ENCODE assay signal across 10 cellular contexts in the genomic region with DNA sequence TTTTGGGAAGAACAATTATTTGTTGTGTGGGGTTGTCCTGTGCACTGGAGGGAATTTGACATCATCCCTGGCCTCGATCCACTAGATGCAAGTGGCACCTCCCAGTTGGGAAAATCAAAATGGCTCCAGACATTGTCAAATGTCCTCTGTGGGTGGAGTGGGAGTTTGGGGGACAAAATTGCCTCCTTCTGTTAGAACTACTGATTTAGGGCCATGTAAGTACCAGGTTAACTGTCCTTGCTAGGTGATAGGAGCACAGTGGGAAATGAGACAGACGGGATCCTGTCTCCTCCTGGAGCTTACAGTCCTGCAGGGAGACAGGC. TPM values are rescaled to one million over a fixed set of nuclear protein-coding genes. Genes with fewer than 3 reads are reported as not detected.
DNase-seq lines count a peak whose midpoint lies in the region; ATAC-seq and TF ChIP-seq lines count a peak whose summit lies in the region.
"Had no signal": no experiment of that assay in that cellular context is flagged by ENCODE, and none has a peak within 500 bp of the region (broad histone marks: within the 10 kb centered on the region; RNA-seq: fewer than 3 reads in every experiment).

No MANE protein-coding gene starts in this region.

- H3K4me1 Mint-ChIP-seq in activated CD4-positive, alpha-beta memory T cell treated with anti-CD3 and anti-CD28 coated beads, Interleukin-2, amount 10 ng/mL, durations not matched to agents 7 days and 5 days, result peaks cover 15% of the 10 kb centered on the region

- CTCF ChIA-PET in activated CD4-positive, alpha-beta memory T cell treated with anti-CD3 and anti-CD28 coated beads, Interleukin-2, amount 10 ng/mL, durations not matched to agents 7 days and 5 days (lab: Charles Lee), result interaction anchor here (0.7 kb wide), 1 partner anchor 43 kb away, joined by 4 read pairs; no protein-coding TSS in a partner anchor

- no peak for DNase-seq in right cardiac atrium
- no peak for DNase-seq in Right ventricle myocardium superior
- no peak for DNase-seq in activated CD4-positive, alpha-beta memory T cell treated with anti-CD3 and anti-CD28 coated beads, Interleukin-2, amount 10 ng/mL, durations not matched to agents 7 days and 5 days
- no peak for DNase-seq in transverse colon
- DNase-seq in H4 (ENCODE audit: low spot score), result no peak
- no peak for DNase-seq in inferior parietal cortex (ENCODE audit: extremely low spot score)

- in situ Hi-C loops in transverse colon (cut with MboI; ENCODE audit: low pct_ligation_motif_present in 1 of 4, low pct_unique_long_range_greater_than_20kb in 1 of 4, low sequenced_read_pairs in 3 of 4), result loop anchor here in 2 of 4 donors (5.0 to 25.0 kb wide), 2 partner anchors 53 to 177 kb away; partner anchors contain the start of gene EPOP (in 1 of the 2)

- POLR2A ChIA-PET in activated CD4-positive, alpha-beta memory T cell treated with anti-CD3 and anti-CD28 coated beads, Interleukin-2, amount 10 ng/mL, durations not matched to agents 7 days and 5 days (lab: Charles Lee), result no interaction called here

- no peaks in the 10 kb centered on the region for H3K36me3 Mint-ChIP-seq in activated CD4-positive, alpha-beta memory T cell treated with anti-CD3 and anti-CD28 coated beads, Interleukin-2, amount 10 ng/mL, durations not matched to agents 7 days and 5 days (ENCODE audit: low read depth)

- H3K4me1 ChIP-seq in right cardiac atrium (ENCODE audit: control insufficient read depth, insufficient read depth, low read length), result peaks cover 3% of the 10 kb centered on the region
- H3K4me1 ChIP-seq in transverse colon, result peaks cover 2 to 7% (median 4%) of the 10 kb centered on the region in 4 donors
- H3K4me1 ChIP-seq: parathyroid adenoma had no signal

- H3K27ac Mint-ChIP-seq in activated CD4-positive, alpha-beta memory T cell treated with anti-CD3 and anti-CD28 coated beads, Interleukin-2, amount 10 ng/mL, durations not matched to agents 7 days and 5 days, result peak overlapping the region; percentile 68

- TF ChIP-seq POLR2A in transverse colon (IDR thresholded peaks at IDR 0.05), result no peak

- ATAC-seq in right cardiac atrium (no peak), Right ventricle myocardium superior (ENCODE audit: poor library complexity) (no peak), GM18498 (IDR thresholded peaks at IDR 0.05; ENCODE audit: unreplicated experiment) (no peak)

- H3K27ac ChIP-seq in right cardiac atrium (ENCODE audit: low read length) (peak overlapping the region; percentile 78), layer of hippocampus (ENCODE audit: low read depth, low read length) (peak overlapping the region; percentile 65), transverse colon (peak overlapping the region in 3 of 4 donors; percentile 19 to 71 (median 36))
- H3K27ac ChIP-seq: parathyroid adenoma had no signal

- TF ChIP-seq EP300 in transverse colon (IDR thresholded peaks at IDR 0.05; ENCODE audit: low read depth), result no peak

- no peaks in the 10 kb centered on the region for H3K27me3 ChIP-seq in right cardiac atrium (ENCODE audit: control insufficient read depth, insufficient read depth)
- H3K27me3 ChIP-seq in layer of hippocampus (ENCODE audit: control insufficient read depth, insufficient read depth, low read length), result no peaks in the 10 kb centered on the region
- no peaks in the 10 kb centered on the region for H3K27me3 ChIP-seq in transverse colon

- intact Hi-C loops in right cardiac atrium (cut with DNase I), result loop anchor here in 1 of 4 donors (5.0 kb wide), 1 partner anchor 63 kb away; no protein-coding TSS in a partner anchor
- intact Hi-C loops in Right ventricle myocardium superior (cut with DNase I), result no loop called here
- intact Hi-C loops in transverse colon (cut with DNase I; ENCODE audit: low total_unique reads), result loop anchor here (5.0 kb wide), 2 partner anchors 43 to 58 kb away; partner anchors contain the start of gene ARHGAP23

- WGBS in right cardiac atrium, result 48% methylated on average over 2 of the region's 2 CpGs
- WGBS in transverse colon (ENCODE audit: low coverage in 1 of 2), 2 donors, result 41% methylated on average over 2 of the region's 2 CpGs; no CpG with 5 or more reads in 1 of the 2 donors

- H3K9me3 ChIP-seq in right cardiac atrium (ENCODE audit: control insufficient read depth, low read length) (no peaks in the 10 kb centered on the region), transverse colon (no peaks in the 10 kb centered on the region)

- peak in 1 of 5 experiments; percentile 4 for TF ChIP-seq CTCF in transverse colon (IDR thresholded peaks at IDR 0.05)

- H3K9me3 Mint-ChIP-seq in activated CD4-positive, alpha-beta memory T cell treated with anti-CD3 and anti-CD28 coated beads, Interleukin-2, amount 10 ng/mL, durations not matched to agents 7 days and 5 days, result no peaks in the 10 kb centered on the region

- H3K27me3 Mint-ChIP-seq in activated CD4-positive, alpha-beta memory T cell treated with anti-CD3 and anti-CD28 coated beads, Interleukin-2, amount 10 ng/mL, durations not matched to agents 7 days and 5 days, result peaks cover 8% of the 10 kb centered on the region

- H3K36me3 ChIP-seq in transverse colon, result no peaks in the 10 kb centered on the region

- H3K4me3 ChIP-seq in right cardiac atrium (ENCODE audit: low read length) (no peak overlapping the region), transverse colon (no peak overlapping the region)

- H3K4me3 Mint-ChIP-seq in activated CD4-positive, alpha-beta memory T cell treated with anti-CD3 and anti-CD28 coated beads, Interleukin-2, amount 10 ng/mL, durations not matched to agents 7 days and 5 days, result no peak overlapping the region

RNA-seq across cellular contexts. Expression of gene ARHGAP23, which starts 56.8 kb away (rescaled TPM):
- total RNA-seq in right cardiac atrium (10 to 100 TPM; 61.8 to 96.9 (median 77.4) TPM), Right ventricle myocardium superior (58.3 TPM), transverse colon (10 to 100 TPM in 3 of 4 donors, 1 to 10 TPM in 1; 4.5 to 21.7 (median 17.0) TPM)
- polyA plus RNA-seq in right cardiac atrium, result 40.7 TPM
- under 1 TPM; 0.73 to 0.81 TPM for total RNA-seq in activated CD4-positive, alpha-beta memory T cell treated with anti-CD3 and anti-CD28 coated beads, Interleukin-2, amount 10 ng/mL, durations not matched to agents 7 days and 5 days
- 6.8 and 11.7 TPM in 2 replicates for total RNA-seq in H4 (2014; rRNA removed; shearing (Covaris generic))
- total RNA-seq: HepG2 had no signal
